ENCODE assay signal across 9 cellular contexts in genomic region chr17:45308016-45308365, GRCh38. TPM values are rescaled to one million over a fixed set of nuclear protein-coding genes. Genes with fewer than 3 reads are reported as not detected.
A peak's percentile ranks its signal among the peaks of the same experiment; 100 is the strongest.
DNase-seq lines count a peak whose midpoint lies in the region; ATAC-seq and TF ChIP-seq lines count a peak whose summit lies in the region.
"Had no signal": no experiment of that assay in that cellular context is flagged by ENCODE, and none has a peak within 500 bp of the region (broad histone marks: within the 10 kb centered on the region; RNA-seq: fewer than 3 reads in every experiment).

No MANE protein-coding gene starts in this region.

- H3K9me3 ChIP-seq in SJSA1 (replicated peaks) (no peaks in the 10 kb centered on the region), esophagus (ENCODE audit: control insufficient read depth in 2 of 2, insufficient read depth in 1 of 2, low read depth in 1 of 2, low read length in 1 of 2) (no peaks in the 10 kb centered on the region), gastrocnemius medialis (no peaks in the 10 kb centered on the region)

- in situ Hi-C loops in gastrocnemius medialis (cut with MboI; ENCODE audit: low sequenced_read_pairs in 4 of 4): no loop called here

- TF ChIP-seq POLR2A in gastrocnemius medialis (IDR thresholded peaks at IDR 0.05): no peak

- intact Hi-C loops in gastrocnemius medialis (cut with DNase I; ENCODE audit: low total_unique reads): no loop called here

- 33 to 41% methylated on average over 6 of the region's 6 CpGs for WGBS in esophagus, 2 donors

- peak overlapping the region; percentile 25 for H3K4me3 ChIP-seq in GM06990 (replicated peaks; ENCODE audit: low read depth, low read length)
- no peak overlapping the region for H3K4me3 ChIP-seq in SJSA1
- H3K4me3 ChIP-seq in esophagus (ENCODE audit: low read depth in 1 of 2, low read length in 2 of 2): no peak overlapping the region
- no peak overlapping the region for H3K4me3 ChIP-seq in gastrocnemius medialis

- DNase-seq in GM06990 (ENCODE audit: extremely low read depth, insufficient read length) (no peak), SJSA1 (ENCODE audit: low read depth in 1 of 2, low spot score in 2 of 2) (no peak), gastrocnemius medialis (no peak), NCI-H187 (lab: John Stamatoyannopoulos, UW) (no peak), NCI-H2081 (lab: John Stamatoyannopoulos, UW) (no peak)
- no peak for DNase-seq in NK-92 treated with Interleukin-12 subunit alpha and Interleukin-12 subunit beta, amount 100 ng/mL, for 24 hours (lab: John Stamatoyannopoulos, UW)

- H3K27me3 ChIP-seq in GM06990 (replicated peaks; ENCODE audit: control insufficient read depth, insufficient read depth, low read length) (no peaks in the 10 kb centered on the region), SJSA1 (replicated peaks) (no peaks in the 10 kb centered on the region), esophagus (ENCODE audit: control insufficient read depth in 1 of 2, insufficient read depth in 2 of 2, low read length in 2 of 2) (no peaks in the 10 kb centered on the region), gastrocnemius medialis (no peaks in the 10 kb centered on the region)

- H3K36me3 ChIP-seq in GM06990 (ENCODE audit: control insufficient read depth, insufficient read depth, low read length) (peaks cover 9% of the 10 kb centered on the region), SJSA1 (peaks cover 49% of the 10 kb centered on the region), esophagus (ENCODE audit: control insufficient read depth in 2 of 2, insufficient read depth in 2 of 2, low read length in 1 of 2) (peaks cover 0 to 3% of the 10 kb centered on the region in 2 donors), gastrocnemius medialis (no peaks in the 10 kb centered on the region)

- TF ChIP-seq CTCF in GM06990 (IDR thresholded peaks at IDR 0.05; ENCODE audit: insufficient read depth, low read length, poor library complexity, severe bottlenecking) (no peak), gastrocnemius medialis (IDR thresholded peaks at IDR 0.05 in 4 of 5, conservative IDR thresholded peaks at IDR 0.05 in 1 of 5) (no peak)

- H3K4me1 ChIP-seq in SJSA1 (replicated peaks) (peaks cover 68% of the 10 kb centered on the region), esophagus (ENCODE audit: control insufficient read depth in 2 of 2, insufficient read depth in 2 of 2, low read length in 1 of 2) (peaks cover 10 to 39% of the 10 kb centered on the region in 2 donors), gastrocnemius medialis (peaks cover 85 to 91% of the 10 kb centered on the region in 2 donors)

- no peak for ATAC-seq in gastrocnemius medialis
- ATAC-seq in GM21515 (IDR thresholded peaks at IDR 0.05; ENCODE audit: unreplicated experiment): no peak

- H3K27ac ChIP-seq in SJSA1 (peak overlapping the region; percentile 63), esophagus (ENCODE audit: low read depth in 2 of 2, low read length in 1 of 2) (peak overlapping the region; percentile 92 to 97), gastrocnemius medialis (peak overlapping the region; percentile 88 to 98 (median 94))

RNA-seq across cellular contexts. Expression of gene MAP3K14, which starts 8.8 kb away (rescaled TPM):
- total RNA-seq in SJSA1 (2014; rRNA removed; shearing (Covaris generic)): 3.7 and 5.5 TPM in 2 replicates
- 1 to 10 TPM; 8.0 to 9.2 TPM for polyA plus RNA-seq in esophagus
- total RNA-seq in gastrocnemius medialis: 10 to 100 TPM; 18.0 to 62.8 (median 34.0) TPM

RNA-seq across cellular contexts. Expression of gene SPATA32, which starts 46.1 kb away (rescaled TPM):
- not detected in 2 replicates for total RNA-seq in SJSA1 (2014; rRNA removed; shearing (Covaris generic))
- polyA plus RNA-seq in esophagus: not detected
- not detected for total RNA-seq in gastrocnemius medialis
- total RNA-seq: kidney epithelial cell had no signal
